Comparison of ENCODE assay signal across 10 cellular contexts in genomic region chr1:205247130-205247921, GRCh38. TPM values are rescaled to one million over a fixed set of nuclear protein-coding genes. Genes with fewer than 3 reads are reported as not detected.
DNase-seq lines count a peak whose midpoint lies in the region; ATAC-seq and TF ChIP-seq lines count a peak whose summit lies in the region.
"Had no signal": no experiment of that assay in that cellular context is flagged by ENCODE, and none has a peak within 500 bp of the region (broad histone marks: within the 10 kb centered on the region; RNA-seq: fewer than 3 reads in every experiment).

No MANE protein-coding gene starts in this region.

- ATAC-seq in upper lobe of right lung: no peak
- no peak for ATAC-seq in GM21526 (IDR thresholded peaks at IDR 0.05; ENCODE audit: low FRiP score, unreplicated experiment)
- ATAC-seq in GM19452 (IDR thresholded peaks at IDR 0.05; ENCODE audit: unreplicated experiment): no peak

- H3K4me2 ChIP-seq in mammary epithelial cell (ENCODE audit: insufficient read depth, low read depth, low read length): no peak overlapping the region

- H2AFZ ChIP-seq in mammary epithelial cell (ENCODE audit: low read depth, low read length): no peak overlapping the region

- no peak overlapping the region for H3K9ac ChIP-seq in mammary epithelial cell (ENCODE audit: insufficient read depth, low read length)

- WGBS in mammary epithelial cell (ENCODE audit: low coverage, missing lambda C conversion rate): 23% methylated on average over 8 of the region's 9 CpGs

- CTCF ChIA-PET in mammary epithelial cell (lab: Charles Lee; ENCODE audit: low non-redundant PET): no interaction called here

- no peaks in the 10 kb centered on the region for H3K9me3 ChIP-seq in breast epithelium
- no peaks in the 10 kb centered on the region for H3K9me3 ChIP-seq in mammary epithelial cell (replicated peaks; ENCODE audit: insufficient read depth, low read length)
- no peaks in the 10 kb centered on the region for H3K9me3 ChIP-seq in upper lobe of right lung

- H3K36me3 Mint-ChIP-seq in brain: peaks cover 5% of the 10 kb centered on the region

- in situ Hi-C loops in mammary epithelial cell (cut with MboI; ENCODE audit: low sequenced_read_pairs in 2 of 2): no loop called here

- DNase-seq in breast epithelium (ENCODE audit: low spot score in 2 of 2) (no peak), mammary epithelial cell (no peak), medulla oblongata (ENCODE audit: extremely low spot score) (peak; percentile 95), upper lobe of right lung (peak; percentile 54), cerebellar nuclear complex (lab: John Stamatoyannopoulos, UW) (no peak)
- DNase-seq: activated CD4-positive, CD25-positive, alpha-beta regulatory T cell had no signal

- intact Hi-C loops in breast epithelium (cut with DNase I; ENCODE audit: low total_unique reads) (loop anchor here (10.0 kb wide), 1 partner anchor 133 kb away; no protein-coding TSS in a partner anchor), mammary epithelial cell (cut with micrococcal nuclease) (no loop called here), upper lobe of right lung (cut with DNase I) (no loop called here)

- H3K4me3 ChIP-seq in breast epithelium (no peak overlapping the region), mammary epithelial cell (replicated peaks in 1 of 3; ENCODE audit: insufficient read depth in 1 of 3, low read depth in 2 of 3, low read length in 3 of 3) (no peak overlapping the region), upper lobe of right lung (no peak overlapping the region)
- H3K4me3 ChIP-seq: lung had no signal

- peak overlapping the region in 4 of 5 experiments; percentile 3 to 63 (median 19) for H3K4me3 Mint-ChIP-seq in brain

- H3K79me2 ChIP-seq in mammary epithelial cell (ENCODE audit: insufficient read depth, low read length): no peaks in the 10 kb centered on the region

- H3K27me3 Mint-ChIP-seq in brain: no peaks in the 10 kb centered on the region

- TF ChIP-seq CTCF in breast epithelium (IDR thresholded peaks at IDR 0.05) (no peak), mammary epithelial cell (conservative IDR thresholded peaks at IDR 0.05 in 1 of 2, IDR thresholded peaks at IDR 0.05 in 1 of 2; ENCODE audit: extremely low read depth in 1 of 2, insufficient read depth in 1 of 2, low read depth in 1 of 2, low read length in 2 of 2) (no peak), brain (conservative IDR thresholded peaks at IDR 0.05) (no peak), upper lobe of right lung (IDR thresholded peaks at IDR 0.05) (no peak)

- H3K9me3 Mint-ChIP-seq in brain: no peaks in the 10 kb centered on the region

- H3K27ac ChIP-seq in breast epithelium: peak overlapping the region; percentile 55 to 59
- H3K27ac ChIP-seq in mammary epithelial cell (ENCODE audit: insufficient read depth, low read depth, low read length): no peak overlapping the region
- no peak overlapping the region for H3K27ac ChIP-seq in upper lobe of right lung

- peak overlapping the region in 4 of 5 experiments; percentile 41 to 87 (median 84) for H3K27ac Mint-ChIP-seq in brain

- no peaks in the 10 kb centered on the region for H4K20me1 ChIP-seq in mammary epithelial cell (ENCODE audit: insufficient read depth, low read length)

- H3K27me3 ChIP-seq in breast epithelium: no peaks in the 10 kb centered on the region
- no peaks in the 10 kb centered on the region for H3K27me3 ChIP-seq in mammary epithelial cell (ENCODE audit: insufficient read depth, low read length)
- no peaks in the 10 kb centered on the region for H3K27me3 ChIP-seq in upper lobe of right lung

- dilution Hi-C loops in mammary epithelial cell (cut with HindIII; ENCODE audit: low sequenced_read_pairs): no loop called here

- peaks cover 5% of the 10 kb centered on the region for H3K4me1 Mint-ChIP-seq in brain

- TF ChIP-seq POLR2A in breast epithelium (IDR thresholded peaks at IDR 0.05): no peak

- H3K36me3 ChIP-seq in breast epithelium (no peaks in the 10 kb centered on the region), mammary epithelial cell (ENCODE audit: insufficient read depth, low read length) (no peaks in the 10 kb centered on the region), upper lobe of right lung (no peaks in the 10 kb centered on the region)

- peaks cover 8 to 13% of the 10 kb centered on the region in 2 donors for H3K4me1 ChIP-seq in breast epithelium
- H3K4me1 ChIP-seq in mammary epithelial cell (ENCODE audit: insufficient read depth, low read length): no peaks in the 10 kb centered on the region
- peaks cover 29% of the 10 kb centered on the region for H3K4me1 ChIP-seq in upper lobe of right lung

- no TSS peak for BruUV-seq in mammary epithelial cell (replicated peaks; lab: Mats Ljungman, UMichigan)

RNA-seq across cellular contexts. Expression of gene TMCC2, which starts 19.6 kb away (rescaled TPM):
- total RNA-seq in breast epithelium (1 to 10 TPM; 1.1 to 2.2 (median 2.0) TPM), mammary epithelial cell (10 to 100 TPM in 1 of 2 donors, 1 to 10 TPM in 1; 1.5 to 11.5 TPM), upper lobe of right lung (4.8 TPM)
- polyA plus RNA-seq in mammary epithelial cell (1.4 TPM), brain (ENCODE audit: insufficient read depth, low read depth, low replicate concordance) (106 TPM)
- polyA minus RNA-seq in mammary epithelial cell: 2.4 TPM

RNA-seq across cellular contexts. Expression of gene DSTYK, which starts 35.8 kb away (rescaled TPM):
- total RNA-seq in breast epithelium (10 to 100 TPM; 10.2 to 19.3 (median 12.5) TPM), mammary epithelial cell (10 to 100 TPM; 11.0 to 19.2 TPM), upper lobe of right lung (12.7 TPM)
- polyA plus RNA-seq in mammary epithelial cell (6.0 TPM), brain (ENCODE audit: insufficient read depth, low read depth, low replicate concordance) (9.4 TPM)
- 6.4 TPM for polyA minus RNA-seq in mammary epithelial cell

Comparison
In these comparisons a context has a peak if more than half of its experiments do, and no peak if none do; other contexts are left out.
1. H3K27ac ChIP-seq: peak in breast epithelium (2 of 2); none in mammary epithelial cell (single experiment) and upper lobe of right lung (single experiment).
2. DNase-seq: peak in medulla oblongata (single experiment) and upper lobe of right lung (single experiment); none in breast epithelium (0 of 2), mammary epithelial cell (single experiment) and cerebellar nuclear complex (0 of 2).